In genomic region chr4:8428288-8429097, GRCh38 we compare ENCODE assay signal across 8 cellular contexts. TPM values are rescaled to one million over a fixed set of nuclear protein-coding genes. Genes with fewer than 3 reads are reported as not detected.
DNase-seq lines count a peak whose midpoint lies in the region; ATAC-seq and TF ChIP-seq lines count a peak whose summit lies in the region.

No MANE protein-coding gene starts in this region.

- peak; percentile 87 for TF ChIP-seq POLR2A in right lobe of liver (IDR thresholded peaks at IDR 0.05)

- WGBS in right lobe of liver (ENCODE audit: insufficient coverage, low coverage, low lambda C conversion rate, missing lambda C conversion rate) = 10% methylated on average over 6 of the region's 56 CpGs

- peak overlapping the region; percentile 98 for H3K4me3 Mint-ChIP-seq in dendritic cell treated with granulocyte-macrophage colony-stimulating factor and Interleukin-4, amounts not matched to agents 40 ng/mL and 50 ng/mL, for 4 days

- H3K27me3 Mint-ChIP-seq in dendritic cell treated with granulocyte-macrophage colony-stimulating factor and Interleukin-4, amounts not matched to agents 40 ng/mL and 50 ng/mL, for 4 days = no peaks in the 10 kb centered on the region

- peaks cover 13% of the 10 kb centered on the region for H3K36me3 Mint-ChIP-seq in dendritic cell treated with granulocyte-macrophage colony-stimulating factor and Interleukin-4, amounts not matched to agents 40 ng/mL and 50 ng/mL, for 4 days (ENCODE audit: low read depth)

- peak overlapping the region; percentile 78 to 90 (median 81) for H3K27ac ChIP-seq in right lobe of liver

- peaks cover 29% of the 10 kb centered on the region for H3K4me1 Mint-ChIP-seq in dendritic cell treated with granulocyte-macrophage colony-stimulating factor and Interleukin-4, amounts not matched to agents 40 ng/mL and 50 ng/mL, for 4 days (ENCODE audit: low read depth)

- H3K9me3 ChIP-seq in right lobe of liver = no peaks in the 10 kb centered on the region

- no peaks in the 10 kb centered on the region for H3K36me3 ChIP-seq in right lobe of liver

- no peaks in the 10 kb centered on the region for H3K27me3 ChIP-seq in right lobe of liver

- peak; percentile 89 for ATAC-seq in GM19372 (IDR thresholded peaks at IDR 0.05; ENCODE audit: low read depth, unreplicated experiment)
- ATAC-seq in HG03520 (IDR thresholded peaks at IDR 0.05; ENCODE audit: unreplicated experiment) = peak; percentile 89
- peak; percentile 95 to 98 (median 96) for ATAC-seq in right lobe of liver

- peak overlapping the region; percentile 96 for H3K27ac Mint-ChIP-seq in dendritic cell treated with granulocyte-macrophage colony-stimulating factor and Interleukin-4, amounts not matched to agents 40 ng/mL and 50 ng/mL, for 4 days

- peak overlapping the region; percentile 71 to 95 (median 89) for H3K4me3 ChIP-seq in right lobe of liver

- DNase-seq in CD1c-positive myeloid dendritic cell (ENCODE audit: extremely low spot score) = peak; percentile 95
- peak; percentile 87 for DNase-seq in NCI-H69 (lab: John Stamatoyannopoulos, UW)
- DNase-seq in activated CD4-positive, alpha-beta T cell treated with anti-CD3 and anti-CD28 coated beads, Interleukin-2, amount 50 U/mL, for 24 hours (ENCODE audit: low read depth in 1 of 2, low spot score in 1 of 2) = peak; percentile 86 to 97
- DNase-seq in right lobe of liver = peak; percentile 90 to 92 (median 92)
- peak; percentile 86 to 91 for DNase-seq in stimulated activated CD4-positive, alpha-beta T cell treated with anti-CD3 and anti-CD28 coated beads, Interleukin-4, amount 100 ng/mL, for 4 hours

- intact Hi-C loops in dendritic cell treated with granulocyte-macrophage colony-stimulating factor and Interleukin-4, amounts not matched to agents 40 ng/mL and 50 ng/mL, for 4 days (cut with micrococcal nuclease) = loop anchor here (1.0 kb wide), 1 partner anchor 12 kb away; the partner anchor contains the start of genes ACOX3 and TRMT44
- intact Hi-C loops in right lobe of liver (cut with DNase I) = no loop called here

- H3K4me1 ChIP-seq in right lobe of liver = peaks cover 0 to 22% (median 11%) of the 10 kb centered on the region in 4 donors

- no peaks in the 10 kb centered on the region for H3K9me3 Mint-ChIP-seq in dendritic cell treated with granulocyte-macrophage colony-stimulating factor and Interleukin-4, amounts not matched to agents 40 ng/mL and 50 ng/mL, for 4 days

- TF ChIP-seq CTCF in right lobe of liver (IDR thresholded peaks at IDR 0.05) = peak in 2 of 4 donors; percentile 11 to 13

RNA-seq across cellular contexts. Expression of gene ACOX3, which starts 12.0 kb away (rescaled TPM):
- total RNA-seq in right lobe of liver = 10 to 100 TPM; 18.5 to 36.9 (median 21.9) TPM

RNA-seq across cellular contexts. Expression of gene TRMT44, which starts 12.1 kb away (rescaled TPM):
- 10 to 100 TPM in 3 of 6 experiments, 1 to 10 TPM in 3; 8.8 to 10.6 (median 9.6) TPM for total RNA-seq in right lobe of liver

Comparison
In these comparisons a context has a peak if more than half of its experiments do, and no peak if none do; other contexts are left out.
1. Peak in every context shown above with its lines: DNase-seq, ATAC-seq, H3K4me3 ChIP-seq and H3K27ac ChIP-seq.